8 cellular contexts compared by ENCODE assay signal in the genomic region with DNA sequence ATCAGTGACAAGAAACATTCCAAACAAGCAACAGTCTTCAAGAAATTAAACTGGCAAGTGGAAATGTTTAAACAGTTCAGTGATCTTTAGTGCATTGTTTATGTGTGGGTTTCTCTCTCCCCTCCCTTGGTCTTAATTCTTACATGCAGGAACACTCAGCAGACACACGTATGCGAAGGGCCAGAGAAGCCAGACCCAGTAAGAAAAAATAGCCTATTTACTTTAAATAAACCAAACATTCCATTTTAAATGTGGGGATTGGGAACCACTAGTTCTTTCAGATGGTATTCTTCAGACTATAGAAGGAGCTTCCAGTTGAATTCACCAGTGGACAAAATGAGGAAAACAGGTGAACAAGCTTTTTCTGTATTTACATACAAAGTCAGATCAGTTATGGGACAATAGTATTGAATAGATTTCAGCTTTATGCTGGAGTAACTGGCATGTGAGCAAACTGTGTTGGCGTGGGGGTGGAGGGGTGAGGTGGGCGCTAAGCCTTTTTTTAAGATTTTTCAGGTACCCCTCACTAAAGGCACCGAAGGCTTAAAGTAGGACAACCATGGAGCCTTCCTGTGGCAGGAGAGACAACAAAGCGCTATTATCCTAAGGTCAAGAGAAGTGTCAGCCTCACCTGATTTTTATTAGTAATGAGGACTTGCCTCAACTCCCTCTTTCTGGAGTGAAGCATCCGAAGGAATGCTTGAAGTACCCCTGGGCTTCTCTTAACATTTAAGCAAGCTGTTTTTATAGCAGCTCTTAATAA. TPM values are rescaled to one million over a fixed set of nuclear protein-coding genes. Genes with fewer than 3 reads are reported as not detected.
DNase-seq lines count a peak whose midpoint lies in the region; ATAC-seq, FAIRE-seq and TF ChIP-seq lines count a peak whose summit lies in the region.

No MANE protein-coding gene starts in this region.

- no peak overlapping the region for H2AK5ac ChIP-seq in IMR-90 (ENCODE audit: low read depth, low read length)

- peak overlapping the region; percentile 95 for H3K23ac ChIP-seq in IMR-90 (ENCODE audit: low read depth, low read length)

- no peaks in the 10 kb centered on the region for H3K9me1 ChIP-seq in IMR-90 (ENCODE audit: insufficient read depth, low read length)

- peak overlapping the region; percentile 96 for H3K4me3 ChIP-seq in AG10803 (ENCODE audit: low read length)
- H3K4me3 ChIP-seq in IMR-90 (ENCODE audit: insufficient read depth, low read depth, low read length), result peak overlapping the region; percentile 72
- H3K4me3 ChIP-seq in bronchial epithelial cell (ENCODE audit: low read depth, low read length), result no peak overlapping the region
- H3K4me3 ChIP-seq in mononuclear cell (ENCODE audit: low read length), result peak overlapping the region; percentile 99

- H2BK15ac ChIP-seq in IMR-90 (ENCODE audit: low read depth, low read length), result no peak overlapping the region

- no peak overlapping the region for H2BK20ac ChIP-seq in IMR-90 (ENCODE audit: low read depth, low read length)

- H3K4me2 ChIP-seq in IMR-90 (ENCODE audit: low read depth, low read length), result peak overlapping the region; percentile 74

- no peak for FAIRE-seq in bronchial epithelial cell (lab: Jason Lieb, UNC)

- H2AFZ ChIP-seq in IMR-90 (replicated peaks; ENCODE audit: low read length, poor library complexity), result no peak overlapping the region

- H3K27me3 ChIP-seq in IMR-90 (ENCODE audit: control insufficient read depth, insufficient read depth, low read length) (no peaks in the 10 kb centered on the region), bronchial epithelial cell (ENCODE audit: control insufficient read depth, insufficient read depth, low read length) (no peaks in the 10 kb centered on the region), mononuclear cell (ENCODE audit: insufficient read depth, low read length) (no peaks in the 10 kb centered on the region)

- dilution Hi-C loops in IMR-90 (cut with HindIII; ENCODE audit: low sequenced_read_pairs, unreplicated experiment), result no loop called here

- POLR2A ChIA-PET in IMR-90 (lab: Charles Lee; ENCODE audit: unreplicated experiment), result interaction anchor here (0.6 to 14.2 kb wide), 7 partner anchors 6 to 118 kb away, joined by 4 to 494 read pairs (median 45); partner anchors contain the start of genes FRMD8, MALAT1 and NEAT1

- H4K20me1 ChIP-seq in IMR-90 (ENCODE audit: insufficient read depth, low read length), result peaks cover 83% of the 10 kb centered on the region

- H3K14ac ChIP-seq in IMR-90 (replicated peaks; ENCODE audit: low read depth, low read length), result peak overlapping the region; percentile 95

- H2BK5ac ChIP-seq in IMR-90 (ENCODE audit: low read depth, low read length, poor library complexity, severe bottlenecking), result peak overlapping the region; percentile 84

- peak overlapping the region; percentile 52 for H2AK9ac ChIP-seq in IMR-90 (replicated peaks; ENCODE audit: low read depth, low read length, poor library complexity)

- H3K79me1 ChIP-seq in IMR-90 (ENCODE audit: low read depth in 1 of 2, low read length in 2 of 2), result peaks cover 0 to 26% of the 10 kb centered on the region in 2 experiments; a peak in 2 of 4 replicates

- H3K36me3 ChIP-seq in IMR-90 (ENCODE audit: control insufficient read depth, insufficient read depth, low read length) (peaks cover 51% of the 10 kb centered on the region), bronchial epithelial cell (ENCODE audit: control insufficient read depth, insufficient read depth, low read length) (peaks cover 13% of the 10 kb centered on the region)

- no peak overlapping the region for H4K91ac ChIP-seq in IMR-90 (ENCODE audit: insufficient read depth, low read depth, low read length)

- no peak overlapping the region for H4K5ac ChIP-seq in IMR-90 (ENCODE audit: low read depth, low read length)

- H3K9me3 ChIP-seq in IMR-90 (ENCODE audit: control insufficient read depth, insufficient read depth, low read length) (no peaks in the 10 kb centered on the region), mononuclear cell (ENCODE audit: low read depth, low read length) (no peaks in the 10 kb centered on the region)

- no peak for TF ChIP-seq POLR2A in IMR-90 (IDR thresholded peaks at IDR 0.05; ENCODE audit: low read depth, low read length)

- no peak overlapping the region for H2BK120ac ChIP-seq in IMR-90 (ENCODE audit: low read depth, low read length)

- BruUV-seq in IMR-90 (replicated peaks; lab: Mats Ljungman, UMichigan), result no TSS peak

- DNase-seq in AG10803 (ENCODE audit: low read depth) (peak; percentile 50), IMR-90 (peak; percentile 46), bronchial epithelial cell (ENCODE audit: low read depth) (peak; percentile 21), germinal center (ENCODE audit: low spot score) (no peak), midbrain (lab: John Stamatoyannopoulos, UW) (no peak)

- TF ChIP-seq CTCF in AG10803 (conservative IDR thresholded peaks at IDR 0.05; ENCODE audit: low read length) (no peak), IMR-90 (conservative IDR thresholded peaks at IDR 0.05; ENCODE audit: low read depth, low read length) (no peak), bronchial epithelial cell (IDR thresholded peaks at IDR 0.05; ENCODE audit: insufficient read depth, low read length, severe bottlenecking) (no peak)

- no peak for TF ChIP-seq RAD21 in IMR-90 (IDR thresholded peaks at IDR 0.05; ENCODE audit: low read length)

- ATAC-seq in IMR-90 (ENCODE audit: low read depth), result no peak
- ATAC-seq in GM18870 (IDR thresholded peaks at IDR 0.05; ENCODE audit: unreplicated experiment), result no peak
- ATAC-seq in GM18520 (IDR thresholded peaks at IDR 0.05; ENCODE audit: unreplicated experiment), result no peak

- WGBS in IMR-90 (ENCODE audit: extremely low coverage in 2 of 2, insufficient read length in 1 of 2), 2 experiments, result no CpG with 5 or more reads among the region's 7 CpGs

- H3K56ac ChIP-seq in IMR-90 (ENCODE audit: extremely low read depth, insufficient read depth, low read length), result peak overlapping the region; percentile 82

- peak overlapping the region; percentile 44 for H3K27ac ChIP-seq in IMR-90 (ENCODE audit: insufficient read depth, low read length)

- intact Hi-C loops in IMR-90 (cut with micrococcal nuclease), result loop anchor here (5.0 kb wide), 1 partner anchor 33 kb away; no protein-coding TSS in a partner anchor

- peak overlapping the region; percentile 18; the same call in 1 of the 2 replicates for H3K18ac ChIP-seq in IMR-90 (ENCODE audit: low read depth, low read length)

- no peak overlapping the region for H3K4ac ChIP-seq in IMR-90 (ENCODE audit: low read depth, low read length)

- H3K9ac ChIP-seq in IMR-90 (ENCODE audit: low read depth, low read length), result peak overlapping the region; percentile 97

- H4K8ac ChIP-seq in IMR-90 (ENCODE audit: low read depth in 2 of 2, low read length in 2 of 2), result no peak overlapping the region

- no peaks in the 10 kb centered on the region for H3K4me1 ChIP-seq in IMR-90 (ENCODE audit: control insufficient read depth, insufficient read depth, low read length)
- peaks cover 55% of the 10 kb centered on the region for H3K4me1 ChIP-seq in mononuclear cell (ENCODE audit: insufficient read depth, low read length)

- in situ Hi-C loops in IMR-90 (cut with MboI; ENCODE audit: low sequenced_read_pairs), result loop anchor here (5.0 kb wide), 1 partner anchor 33 kb away; no protein-coding TSS in a partner anchor

- CTCF ChIA-PET in IMR-90 (lab: Yijun Ruan, JAX), result no interaction called here

TF ChIP-seq in IMR-90, 13 proteins besides CTCF, POLR2A, EP300 and RAD21:
- TF ChIP-seq USF2 (IDR thresholded peaks at IDR 0.05; ENCODE audit: low read depth, low read length), result peak; percentile 11; the same call in 1 of the 2 replicates
- no peak for TF ChIP-seq MAFK (IDR thresholded peaks at IDR 0.05; ENCODE audit: low read depth, low read length)
- TF ChIP-seq, protein P1, sequence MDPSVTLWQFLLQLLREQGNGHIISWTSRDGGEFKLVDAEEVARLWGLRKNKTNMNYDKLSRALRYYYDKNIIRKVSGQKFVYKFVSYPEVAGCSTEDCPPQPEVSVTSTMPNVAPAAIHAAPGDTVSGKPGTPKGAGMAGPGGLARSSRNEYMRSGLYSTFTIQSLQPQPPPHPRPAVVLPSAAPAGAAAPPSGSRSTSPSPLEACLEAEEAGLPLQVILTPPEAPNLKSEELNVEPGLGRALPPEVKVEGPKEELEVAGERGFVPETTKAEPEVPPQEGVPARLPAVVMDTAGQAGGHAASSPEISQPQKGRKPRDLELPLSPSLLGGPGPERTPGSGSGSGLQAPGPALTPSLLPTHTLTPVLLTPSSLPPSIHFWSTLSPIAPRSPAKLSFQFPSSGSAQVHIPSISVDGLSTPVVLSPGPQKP (IDR thresholded peaks at IDR 0.05; ENCODE audit: borderline replicate concordance, low read depth, low read length), result no peak

RNA-seq across cellular contexts. Expression of gene MALAT1, which starts 6.0 kb away (rescaled TPM):
- total RNA-seq in IMR-90 (2012; rRNA removed) (3,569 and 5,244 TPM in 2 replicates), bronchial epithelial cell (11,095 and 16,401 TPM in 2 replicates), mononuclear cell (22,943 TPM)
- polyA plus RNA-seq in IMR-90 (2012; rRNA removed), result 430 and 636 TPM in 2 replicates
- polyA plus RNA-seq in IMR-90 (2012; cell fraction: cytosol; rRNA removed), result 4.7 and 16.7 TPM in 2 replicates
- 481 and 5,232 TPM in 2 replicates for polyA plus RNA-seq in IMR-90 (2012; cell fraction: nucleus; rRNA removed; ENCODE audit: low replicate concordance)

RNA-seq across cellular contexts. Expression of gene SCYL1, which starts 20.0 kb away (rescaled TPM):
- total RNA-seq in IMR-90 (2012; rRNA removed) (95.8 and 96.4 TPM in 2 replicates), bronchial epithelial cell (49.5 and 64.5 TPM in 2 replicates), mononuclear cell (36.4 TPM)
- 150 and 172 TPM in 2 replicates for polyA plus RNA-seq in IMR-90 (2012; rRNA removed)
- 166 and 172 TPM in 2 replicates for polyA plus RNA-seq in IMR-90 (2012; cell fraction: cytosol; rRNA removed)
- 173 and 359 TPM in 2 replicates for polyA plus RNA-seq in IMR-90 (2012; cell fraction: nucleus; rRNA removed; ENCODE audit: low replicate concordance)

RNA-seq across cellular contexts. Expression of gene LTBP3, which starts 53.3 kb away (rescaled TPM):
- total RNA-seq in IMR-90 (2012; rRNA removed) (6.6 and 8.3 TPM in 2 replicates), bronchial epithelial cell (22.5 and 35.0 TPM in 2 replicates), mononuclear cell (25.6 TPM)
- 145 and 216 TPM in 2 replicates for polyA plus RNA-seq in IMR-90 (2012; rRNA removed)
- 229 and 255 TPM in 2 replicates for polyA plus RNA-seq in IMR-90 (2012; cell fraction: cytosol; rRNA removed)
- polyA plus RNA-seq in IMR-90 (2012; cell fraction: nucleus; rRNA removed; ENCODE audit: low replicate concordance), result 685 and 1,572 TPM in 2 replicates

Comparison
In these comparisons a context has a peak if more than half of its experiments do, and no peak if none do; other contexts are left out.
1. DNase-seq: peak in AG10803 (single experiment), IMR-90 (single experiment) and bronchial epithelial cell (single experiment); none in germinal center (single experiment) and midbrain (single experiment).